ENCODE assay signal across 15 cellular contexts in genomic region chr2:106089611-106090010, GRCh38.
"Had no signal": no experiment of that assay in that cellular context is flagged by ENCODE, and none has a peak within 500 bp of the region (broad histone marks: within the 10 kb centered on the region; RNA-seq: fewer than 3 reads in every experiment).

No MANE protein-coding gene starts in this region.

- H3K27ac ChIP-seq: body of pancreas, colonic mucosa, esophagus squamous epithelium, left ventricle myocardium inferior, suprapubic skin had no signal

- H3K4me3 Mint-ChIP-seq: activated B cell treated with CpG ODN at 0.5 μM for 24 hours; natural killer cell treated with Interleukin-12 subunit alpha and Interleukin-12 subunit beta and Interleukin-15 and Interleukin-18, amount 100 ng/mL, for 72 hours; stimulated activated naive CD8-positive, alpha-beta T cell treated with anti-CD3 and anti-CD28 coated beads, Interleukin-15, Interleukin-2, amounts not matched to agents 100 ng/mL and 50 ng/mL, for 24 hours; type B pancreatic cell had no signal

- H3K27ac Mint-ChIP-seq: activated B cell treated with CpG ODN at 0.5 μM for 24 hours; stimulated activated naive CD8-positive, alpha-beta T cell treated with anti-CD3 and anti-CD28 coated beads, Interleukin-15, Interleukin-2, amounts not matched to agents 100 ng/mL and 50 ng/mL, for 24 hours; type B pancreatic cell had no signal

- DNase-seq: activated B cell treated with CpG ODN at 0.5 μM for 24 hours; amygdala; body of pancreas; caudate nucleus; colonic mucosa; esophagus squamous epithelium; hippocampal formation; left ventricle myocardium inferior; mesenchymal stem cell; stimulated activated CD4-positive, alpha-beta T cell treated with anti-CD3 and anti-CD28 coated beads, Interleukin-4, amount 100 ng/mL, for 24 hours; T-helper 2 cell had no signal

- ATAC-seq: body of pancreas; natural killer cell treated with Interleukin-12 subunit alpha and Interleukin-12 subunit beta and Interleukin-15 and Interleukin-18, amount 100 ng/mL, for 72 hours had no signal

- H3K27me3 ChIP-seq: body of pancreas, colonic mucosa, esophagus squamous epithelium, suprapubic skin had no signal

- H3K27me3 Mint-ChIP-seq: activated B cell treated with CpG ODN at 0.5 μM for 24 hours; natural killer cell treated with Interleukin-12 subunit alpha and Interleukin-12 subunit beta and Interleukin-15 and Interleukin-18, amount 100 ng/mL, for 72 hours; stimulated activated naive CD8-positive, alpha-beta T cell treated with anti-CD3 and anti-CD28 coated beads, Interleukin-15, Interleukin-2, amounts not matched to agents 100 ng/mL and 50 ng/mL, for 24 hours; type B pancreatic cell had no signal

- H3K9me3 ChIP-seq: body of pancreas, colonic mucosa, esophagus squamous epithelium, left ventricle myocardium inferior, suprapubic skin had no signal

- H3K9me3 Mint-ChIP-seq: natural killer cell treated with Interleukin-12 subunit alpha and Interleukin-12 subunit beta and Interleukin-15 and Interleukin-18, amount 100 ng/mL, for 72 hours had no signal

- H3K4me1 ChIP-seq: body of pancreas, colonic mucosa, esophagus squamous epithelium, left ventricle myocardium inferior, suprapubic skin had no signal
